1 cellular context compared by ENCODE assay signal in genomic region chr22:43186272-43187170, GRCh38.
TF ChIP-seq lines count a peak whose summit lies in the region.

TTLL12 (minus strand) TSS chr22:43187134; CDS start chr22:43187069, 65 bp downstream.

TF ChIP-seq in GM12878, 131 proteins besides CTCF, POLR2A, EP300 and RAD21 (continues in another document):
- 0 out of 2 replicates have a peak, but pooled peaks have one; percentile 13 for TF ChIP-seq BCLAF1 (IDR thresholded peaks at IDR 0.05)
- peak; percentile 21; the same call in 1 of the 2 replicates for TF ChIP-seq ZNF592 (IDR thresholded peaks at IDR 0.05)
- TF ChIP-seq HDGF (IDR thresholded peaks at IDR 0.05), result no peak
- TF ChIP-seq KLF5 (IDR thresholded peaks at IDR 0.05; ENCODE audit: partially characterized antibody), result peak; percentile 34
- peak; percentile 65; the same call in 1 of the 2 replicates for TF ChIP-seq ZNF687 (IDR thresholded peaks at IDR 0.05)
- no peak for TF ChIP-seq ZBTB40 (IDR thresholded peaks at IDR 0.05; ENCODE audit: borderline replicate concordance)
- 0 out of 2 replicates have a peak, but pooled peaks have one; percentile 41 for TF ChIP-seq MXI1 (IDR thresholded peaks at IDR 0.05; ENCODE audit: low read depth, low read length)
- no peak for TF ChIP-seq REST (IDR thresholded peaks at IDR 0.05; ENCODE audit: low read depth, low read length)
- TF ChIP-seq ZNF622 (IDR thresholded peaks at IDR 0.05), result no peak
- no peak for TF ChIP-seq ASH2L (IDR thresholded peaks at IDR 0.05; ENCODE audit: borderline replicate concordance, low read depth)
- TF ChIP-seq ZSCAN29 (IDR thresholded peaks at IDR 0.05), result no peak
- TF ChIP-seq BHLHE40 (IDR thresholded peaks at IDR 0.05; ENCODE audit: borderline replicate concordance in 1 of 2, low read depth in 2 of 2, low read length in 1 of 2), result peak; percentile 89 to 98
- TF ChIP-seq SMARCA5 (IDR thresholded peaks at IDR 0.05), result peak; percentile 72; the same call in 1 of the 2 replicates
- TF ChIP-seq MYC (IDR thresholded peaks at IDR 0.05; ENCODE audit: insufficient read depth, insufficient read length, insufficient replicate concordance, low read length, severe bottlenecking), result peak; percentile 91
- TF ChIP-seq ESRRA (IDR thresholded peaks at IDR 0.05; ENCODE audit: low read length), result no peak
- peak; percentile 29; the same call in 1 of the 2 replicates for TF ChIP-seq POLR2AphosphoS5 (IDR thresholded peaks at IDR 0.05; ENCODE audit: low read length)
- no peak for TF ChIP-seq JUNB (IDR thresholded peaks at IDR 0.05)
- TF ChIP-seq EGR1 (IDR thresholded peaks at IDR 0.05; ENCODE audit: borderline replicate concordance in 1 of 2, low read depth in 2 of 2, low read length in 2 of 2), result peak in 1 of 2 experiments; percentile 14; a peak in 1 of 3 replicates
- TF ChIP-seq RFX5 (IDR thresholded peaks at IDR 0.05; ENCODE audit: low read depth, low read length), result no peak
- no peak for TF ChIP-seq NFYA (IDR thresholded peaks at IDR 0.05; ENCODE audit: borderline replicate concordance, low read depth, low read length)
- TF ChIP-seq E2F8 (IDR thresholded peaks at IDR 0.05; ENCODE audit: low read depth, partially characterized antibody), result no peak
- no peak for TF ChIP-seq PAX5 (IDR thresholded peaks at IDR 0.05; ENCODE audit: borderline replicate concordance, low read depth, low read length)
- peak; percentile 71 for TF ChIP-seq YY1 (IDR thresholded peaks at IDR 0.05; ENCODE audit: low read depth, low read length)
- TF ChIP-seq RBBP5 (conservative IDR thresholded peaks at IDR 0.05), result no peak
- peak; percentile 89 for TF ChIP-seq NKRF (conservative IDR thresholded peaks at IDR 0.05)
- TF ChIP-seq NR2F1 (conservative IDR thresholded peaks at IDR 0.05), result peak; percentile 56
- no peak for TF ChIP-seq ZNF207 (IDR thresholded peaks at IDR 0.05; ENCODE audit: borderline replicate concordance)
- TF ChIP-seq ETV6 (conservative IDR thresholded peaks at IDR 0.05 in 1 of 2, IDR thresholded peaks at IDR 0.05 in 1 of 2; ENCODE audit: borderline replicate concordance in 1 of 2, low read depth in 1 of 2), result no peak
- TF ChIP-seq ZNF384 (IDR thresholded peaks at IDR 0.05; ENCODE audit: borderline replicate concordance, low read depth, low read length), result no peak
- TF ChIP-seq CHD4 (IDR thresholded peaks at IDR 0.05), result no peak
- TF ChIP-seq TBL1XR1 (IDR thresholded peaks at IDR 0.05; ENCODE audit: low read depth, low read length), result no peak
- no peak for TF ChIP-seq NBN (IDR thresholded peaks at IDR 0.05)
- TF ChIP-seq TAF1 (IDR thresholded peaks at IDR 0.05; ENCODE audit: borderline replicate concordance, low read depth, low read length), result no peak
